1 cellular context compared by ENCODE assay signal in the genomic region with DNA sequence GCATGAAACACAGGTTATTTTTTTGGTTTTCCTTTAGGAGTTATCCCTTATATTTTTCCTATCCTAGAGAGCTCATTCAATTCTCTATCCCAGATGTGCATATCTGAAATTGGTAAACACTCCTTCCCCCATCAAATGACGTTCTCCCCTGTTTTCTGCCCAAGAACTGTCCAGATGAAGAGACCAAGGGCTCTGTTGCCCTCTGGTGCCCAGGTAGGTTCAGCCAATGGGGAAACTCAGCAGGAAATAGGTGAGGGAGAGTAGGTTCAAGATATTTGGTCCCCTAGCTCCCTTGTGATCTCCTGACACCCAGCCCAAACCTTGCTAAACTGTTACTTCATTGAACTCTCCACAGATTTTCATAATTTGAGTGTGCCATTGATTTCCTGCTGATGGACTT.
TF ChIP-seq lines count a peak whose summit lies in the region.

No MANE protein-coding gene starts in this region.

TF ChIP-seq in H1, 55 proteins besides CTCF, POLR2A, EP300 and RAD21 (continued from another document):
- TF ChIP-seq, protein P1, sequence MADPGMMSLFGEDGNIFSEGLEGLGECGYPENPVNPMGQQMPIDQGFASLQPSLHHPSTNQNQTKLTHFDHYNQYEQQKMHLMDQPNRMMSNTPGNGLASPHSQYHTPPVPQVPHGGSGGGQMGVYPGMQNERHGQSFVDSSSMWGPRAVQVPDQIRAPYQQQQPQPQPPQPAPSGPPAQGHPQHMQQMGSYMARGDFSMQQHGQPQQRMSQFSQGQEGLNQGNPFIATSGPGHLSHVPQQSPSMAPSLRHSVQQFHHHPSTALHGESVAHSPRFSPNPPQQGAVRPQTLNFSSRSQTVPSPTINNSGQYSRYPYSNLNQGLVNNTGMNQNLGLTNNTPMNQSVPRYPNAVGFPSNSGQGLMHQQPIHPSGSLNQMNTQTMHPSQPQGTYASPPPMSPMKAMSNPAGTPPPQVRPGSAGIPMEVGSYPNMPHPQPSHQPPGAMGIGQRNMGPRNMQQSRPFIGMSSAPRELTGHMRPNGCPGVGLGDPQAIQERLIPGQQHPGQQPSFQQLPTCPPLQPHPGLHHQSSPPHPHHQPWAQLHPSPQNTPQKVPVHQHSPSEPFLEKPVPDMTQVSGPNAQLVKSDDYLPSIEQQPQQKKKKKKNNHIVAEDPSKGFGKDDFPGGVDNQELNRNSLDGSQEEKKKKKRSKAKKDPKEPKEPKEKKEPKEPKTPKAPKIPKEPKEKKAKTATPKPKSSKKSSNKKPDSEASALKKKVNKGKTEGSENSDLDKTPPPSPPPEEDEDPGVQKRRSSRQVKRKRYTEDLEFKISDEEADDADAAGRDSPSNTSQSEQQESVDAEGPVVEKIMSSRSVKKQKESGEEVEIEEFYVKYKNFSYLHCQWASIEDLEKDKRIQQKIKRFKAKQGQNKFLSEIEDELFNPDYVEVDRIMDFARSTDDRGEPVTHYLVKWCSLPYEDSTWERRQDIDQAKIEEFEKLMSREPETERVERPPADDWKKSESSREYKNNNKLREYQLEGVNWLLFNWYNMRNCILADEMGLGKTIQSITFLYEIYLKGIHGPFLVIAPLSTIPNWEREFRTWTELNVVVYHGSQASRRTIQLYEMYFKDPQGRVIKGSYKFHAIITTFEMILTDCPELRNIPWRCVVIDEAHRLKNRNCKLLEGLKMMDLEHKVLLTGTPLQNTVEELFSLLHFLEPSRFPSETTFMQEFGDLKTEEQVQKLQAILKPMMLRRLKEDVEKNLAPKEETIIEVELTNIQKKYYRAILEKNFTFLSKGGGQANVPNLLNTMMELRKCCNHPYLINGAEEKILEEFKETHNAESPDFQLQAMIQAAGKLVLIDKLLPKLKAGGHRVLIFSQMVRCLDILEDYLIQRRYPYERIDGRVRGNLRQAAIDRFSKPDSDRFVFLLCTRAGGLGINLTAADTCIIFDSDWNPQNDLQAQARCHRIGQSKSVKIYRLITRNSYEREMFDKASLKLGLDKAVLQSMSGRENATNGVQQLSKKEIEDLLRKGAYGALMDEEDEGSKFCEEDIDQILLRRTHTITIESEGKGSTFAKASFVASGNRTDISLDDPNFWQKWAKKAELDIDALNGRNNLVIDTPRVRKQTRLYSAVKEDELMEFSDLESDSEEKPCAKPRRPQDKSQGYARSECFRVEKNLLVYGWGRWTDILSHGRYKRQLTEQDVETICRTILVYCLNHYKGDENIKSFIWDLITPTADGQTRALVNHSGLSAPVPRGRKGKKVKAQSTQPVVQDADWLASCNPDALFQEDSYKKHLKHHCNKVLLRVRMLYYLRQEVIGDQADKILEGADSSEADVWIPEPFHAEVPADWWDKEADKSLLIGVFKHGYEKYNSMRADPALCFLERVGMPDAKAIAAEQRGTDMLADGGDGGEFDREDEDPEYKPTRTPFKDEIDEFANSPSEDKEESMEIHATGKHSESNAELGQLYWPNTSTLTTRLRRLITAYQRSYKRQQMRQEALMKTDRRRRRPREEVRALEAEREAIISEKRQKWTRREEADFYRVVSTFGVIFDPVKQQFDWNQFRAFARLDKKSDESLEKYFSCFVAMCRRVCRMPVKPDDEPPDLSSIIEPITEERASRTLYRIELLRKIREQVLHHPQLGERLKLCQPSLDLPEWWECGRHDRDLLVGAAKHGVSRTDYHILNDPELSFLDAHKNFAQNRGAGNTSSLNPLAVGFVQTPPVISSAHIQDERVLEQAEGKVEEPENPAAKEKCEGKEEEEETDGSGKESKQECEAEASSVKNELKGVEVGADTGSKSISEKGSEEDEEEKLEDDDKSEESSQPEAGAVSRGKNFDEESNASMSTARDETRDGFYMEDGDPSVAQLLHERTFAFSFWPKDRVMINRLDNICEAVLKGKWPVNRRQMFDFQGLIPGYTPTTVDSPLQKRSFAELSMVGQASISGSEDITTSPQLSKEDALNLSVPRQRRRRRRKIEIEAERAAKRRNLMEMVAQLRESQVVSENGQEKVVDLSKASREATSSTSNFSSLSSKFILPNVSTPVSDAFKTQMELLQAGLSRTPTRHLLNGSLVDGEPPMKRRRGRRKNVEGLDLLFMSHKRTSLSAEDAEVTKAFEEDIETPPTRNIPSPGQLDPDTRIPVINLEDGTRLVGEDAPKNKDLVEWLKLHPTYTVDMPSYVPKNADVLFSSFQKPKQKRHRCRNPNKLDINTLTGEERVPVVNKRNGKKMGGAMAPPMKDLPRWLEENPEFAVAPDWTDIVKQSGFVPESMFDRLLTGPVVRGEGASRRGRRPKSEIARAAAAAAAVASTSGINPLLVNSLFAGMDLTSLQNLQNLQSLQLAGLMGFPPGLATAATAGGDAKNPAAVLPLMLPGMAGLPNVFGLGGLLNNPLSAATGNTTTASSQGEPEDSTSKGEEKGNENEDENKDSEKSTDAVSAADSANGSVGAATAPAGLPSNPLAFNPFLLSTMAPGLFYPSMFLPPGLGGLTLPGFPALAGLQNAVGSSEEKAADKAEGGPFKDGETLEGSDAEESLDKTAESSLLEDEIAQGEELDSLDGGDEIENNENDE (IDR thresholded peaks at IDR 0.05; ENCODE audit: insufficient replicate concordance, low read length), result no peak
- TF ChIP-seq TBP (IDR thresholded peaks at IDR 0.05; ENCODE audit: low read depth, low read length) (no peak), CHD1 (IDR thresholded peaks at IDR 0.05; ENCODE audit: low read depth, low read length) (no peak), POLR2AphosphoS5 (IDR thresholded peaks at IDR 0.05; ENCODE audit: low read depth, low read length) (no peak), HDAC6 (IDR thresholded peaks at IDR 0.05; ENCODE audit: low read depth, low read length) (no peak), CREB1 (IDR thresholded peaks at IDR 0.05) (no peak), CTBP2 (IDR thresholded peaks at IDR 0.05; ENCODE audit: borderline replicate concordance, insufficient read depth, insufficient read length, low read length) (no peak), CEBPB (IDR thresholded peaks at IDR 0.05; ENCODE audit: low read depth, low read length) (no peak), SP4 (IDR thresholded peaks at IDR 0.05; ENCODE audit: low read length) (no peak)
- TF ChIP-seq, protein P2, sequence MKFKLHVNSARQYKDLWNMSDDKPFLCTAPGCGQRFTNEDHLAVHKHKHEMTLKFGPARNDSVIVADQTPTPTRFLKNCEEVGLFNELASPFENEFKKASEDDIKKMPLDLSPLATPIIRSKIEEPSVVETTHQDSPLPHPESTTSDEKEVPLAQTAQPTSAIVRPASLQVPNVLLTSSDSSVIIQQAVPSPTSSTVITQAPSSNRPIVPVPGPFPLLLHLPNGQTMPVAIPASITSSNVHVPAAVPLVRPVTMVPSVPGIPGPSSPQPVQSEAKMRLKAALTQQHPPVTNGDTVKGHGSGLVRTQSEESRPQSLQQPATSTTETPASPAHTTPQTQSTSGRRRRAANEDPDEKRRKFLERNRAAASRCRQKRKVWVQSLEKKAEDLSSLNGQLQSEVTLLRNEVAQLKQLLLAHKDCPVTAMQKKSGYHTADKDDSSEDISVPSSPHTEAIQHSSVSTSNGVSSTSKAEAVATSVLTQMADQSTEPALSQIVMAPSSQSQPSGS (IDR thresholded peaks at IDR 0.05; ENCODE audit: low read length), result no peak
- TF ChIP-seq, protein P3, sequence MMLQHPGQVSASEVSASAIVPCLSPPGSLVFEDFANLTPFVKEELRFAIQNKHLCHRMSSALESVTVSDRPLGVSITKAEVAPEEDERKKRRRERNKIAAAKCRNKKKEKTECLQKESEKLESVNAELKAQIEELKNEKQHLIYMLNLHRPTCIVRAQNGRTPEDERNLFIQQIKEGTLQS (IDR thresholded peaks at IDR 0.05; ENCODE audit: insufficient read depth, low read depth, low read length), result no peak
